6 cellular contexts compared by ENCODE assay signal in genomic region chr22:50269573-50270301, GRCh38. TPM values are rescaled to one million over a fixed set of nuclear protein-coding genes. Genes with fewer than 3 reads are reported as not detected.
A peak's percentile ranks its signal among the peaks of the same experiment; 100 is the strongest.
DNase-seq lines count a peak whose midpoint lies in the region; ATAC-seq lines count a peak whose summit lies in the region.

No MANE protein-coding gene starts in this region.

- H3K4me3 Mint-ChIP-seq in CD4-positive, CD25-positive, alpha-beta regulatory T cell: peak overlapping the region; percentile 52 to 86 (median 72)
- H3K4me3 Mint-ChIP-seq in naive thymus-derived CD4-positive, alpha-beta T cell: peak overlapping the region in 9 of 10 donors; percentile 17 to 82 (median 60)

- POLR2A ChIA-PET in naive thymus-derived CD4-positive, alpha-beta T cell (lab: Charles Lee): no interaction called here

- CTCF ChIA-PET in naive thymus-derived CD4-positive, alpha-beta T cell (lab: Charles Lee): interaction anchor here (0.6 to 1.1 kb wide), 2 partner anchors 14 to 403 kb away, joined by 3 read pairs; no protein-coding TSS in a partner anchor

- H3K4me1 ChIP-seq in CD4-positive, CD25-positive, alpha-beta regulatory T cell (ENCODE audit: control insufficient read depth, insufficient read depth, low read length, poor library complexity, severe bottlenecking): peaks cover 34% of the 10 kb centered on the region
- peaks cover 3 to 18% of the 10 kb centered on the region in 2 donors for H3K4me1 ChIP-seq in naive thymus-derived CD4-positive, alpha-beta T cell (ENCODE audit: control insufficient read depth in 2 of 2, insufficient read depth in 2 of 2, low read length in 2 of 2)

- no peaks in the 10 kb centered on the region for H3K27me3 ChIP-seq in CD4-positive, CD25-positive, alpha-beta regulatory T cell (ENCODE audit: control insufficient read depth, insufficient read depth, low read length)
- H3K27me3 ChIP-seq in MG63: no peaks in the 10 kb centered on the region
- H3K27me3 ChIP-seq in naive thymus-derived CD4-positive, alpha-beta T cell (ENCODE audit: control insufficient read depth in 2 of 2, insufficient read depth in 2 of 2, low read length in 2 of 2): no peaks in the 10 kb centered on the region

- DNase-seq in CD4-positive, CD25-positive, alpha-beta regulatory T cell: peak in 2 of 3 donors; percentile 25 to 45
- peak; percentile 79 for DNase-seq in MG63
- peak; percentile 31 for DNase-seq in amniotic epithelial cell (ENCODE audit: low read depth)
- DNase-seq in naive thymus-derived CD4-positive, alpha-beta T cell: peak in 5 of 9 donors; percentile 14 to 77 (median 26)
- DNase-seq in germinal center (ENCODE audit: low spot score): no peak

- H3K4me1 Mint-ChIP-seq in CD4-positive, CD25-positive, alpha-beta regulatory T cell: peaks cover 0 to 30% (median 4%) of the 10 kb centered on the region in 4 donors
- H3K4me1 Mint-ChIP-seq in naive thymus-derived CD4-positive, alpha-beta T cell: peaks cover 5 to 18% (median 13%) of the 10 kb centered on the region in 7 donors

- no peaks in the 10 kb centered on the region for H3K9me3 ChIP-seq in CD4-positive, CD25-positive, alpha-beta regulatory T cell (ENCODE audit: control insufficient read depth in 2 of 2, low read length in 2 of 2)
- no peaks in the 10 kb centered on the region for H3K9me3 ChIP-seq in MG63
- no peaks in the 10 kb centered on the region for H3K9me3 ChIP-seq in naive thymus-derived CD4-positive, alpha-beta T cell (ENCODE audit: control insufficient read depth in 2 of 3, low read length in 3 of 3)

- H3K36me3 ChIP-seq in CD4-positive, CD25-positive, alpha-beta regulatory T cell (ENCODE audit: control insufficient read depth, insufficient read depth, low read length): no peaks in the 10 kb centered on the region
- peaks cover 4% of the 10 kb centered on the region for H3K36me3 ChIP-seq in MG63
- H3K36me3 ChIP-seq in naive thymus-derived CD4-positive, alpha-beta T cell (ENCODE audit: control insufficient read depth in 2 of 3, insufficient read depth in 3 of 3, low read length in 3 of 3): no peaks in the 10 kb centered on the region

- ATAC-seq in CD4-positive, CD25-positive, alpha-beta regulatory T cell (ENCODE audit: low read depth in 2 of 2): peak; percentile 11 to 25
- ATAC-seq in naive thymus-derived CD4-positive, alpha-beta T cell: peak; percentile 33
- no peak for ATAC-seq in HG02973 (IDR thresholded peaks at IDR 0.05; ENCODE audit: unreplicated experiment)

- no peaks in the 10 kb centered on the region for H3K36me3 Mint-ChIP-seq in CD4-positive, CD25-positive, alpha-beta regulatory T cell
- peaks cover 0 to 5% (median 0%) of the 10 kb centered on the region in 5 donors for H3K36me3 Mint-ChIP-seq in naive thymus-derived CD4-positive, alpha-beta T cell

- H3K27ac ChIP-seq in CD4-positive, CD25-positive, alpha-beta regulatory T cell (ENCODE audit: insufficient read depth, low read length, poor library complexity, severe bottlenecking): no peak overlapping the region
- no peak overlapping the region for H3K27ac ChIP-seq in naive thymus-derived CD4-positive, alpha-beta T cell (ENCODE audit: low read depth, low read length)

- no peaks in the 10 kb centered on the region for H3K9me3 Mint-ChIP-seq in CD4-positive, CD25-positive, alpha-beta regulatory T cell
- H3K9me3 Mint-ChIP-seq in naive thymus-derived CD4-positive, alpha-beta T cell: no peaks in the 10 kb centered on the region

- peaks cover 20% of the 10 kb centered on the region for H3K27me3 Mint-ChIP-seq in CD4-positive, CD25-positive, alpha-beta regulatory T cell
- H3K27me3 Mint-ChIP-seq in naive thymus-derived CD4-positive, alpha-beta T cell: peaks cover 0 to 16% (median 0%) of the 10 kb centered on the region in 5 donors

- intact Hi-C loops in naive thymus-derived CD4-positive, alpha-beta T cell (cut with micrococcal nuclease): loop anchor here (1.0 to 10.0 kb wide), 13 partner anchors 17 to 352 kb away; partner anchors contain the start of genes NCAPH2 (in 2 of the 2), CHKB (in 1 of the 2), DENND6B (in 1 of the 2) and HDAC10 (in 1 of the 2)

- H3K27ac Mint-ChIP-seq in CD4-positive, CD25-positive, alpha-beta regulatory T cell: no peak overlapping the region
- H3K27ac Mint-ChIP-seq in naive thymus-derived CD4-positive, alpha-beta T cell: peak overlapping the region in 1 of 9 donors; percentile 55

- no peak overlapping the region for H3K4me3 ChIP-seq in CD4-positive, CD25-positive, alpha-beta regulatory T cell (ENCODE audit: low read depth, low read length)
- H3K4me3 ChIP-seq in MG63: peak overlapping the region; percentile 63
- H3K4me3 ChIP-seq in naive thymus-derived CD4-positive, alpha-beta T cell (ENCODE audit: low read length): no peak overlapping the region

RNA-seq across cellular contexts. Expression of gene MAPK11, which starts 0.4 kb away (rescaled TPM):
- 9.3 TPM for total RNA-seq in CD4-positive, CD25-positive, alpha-beta regulatory T cell
- under 1 TPM; 0.10 to 0.52 (median 0.21) TPM for polyA plus RNA-seq in CD4-positive, CD25-positive, alpha-beta regulatory T cell
- 15.0 and 27.8 TPM in 2 replicates for total RNA-seq in MG63 (2014; rRNA removed; shearing (Covaris generic); ENCODE audit: low replicate concordance)
- 10 to 100 TPM in 1 of 5 experiments, 1 to 10 TPM in 4; 1.3 to 22.9 (median 4.5) TPM for total RNA-seq in naive thymus-derived CD4-positive, alpha-beta T cell
- under 1 TPM; 0.13 to 0.19 TPM for polyA plus RNA-seq in naive thymus-derived CD4-positive, alpha-beta T cell

RNA-seq across cellular contexts. Expression of gene MAPK12, which starts 8.3 kb away (rescaled TPM):
- total RNA-seq in CD4-positive, CD25-positive, alpha-beta regulatory T cell: 2.0 TPM
- polyA plus RNA-seq in CD4-positive, CD25-positive, alpha-beta regulatory T cell: under 1 TPM in 2 of 4 donors, not detected in 2; 0.03 to 0.05 TPM
- 54.4 and 58.0 TPM in 2 replicates for total RNA-seq in MG63 (2014; rRNA removed; shearing (Covaris generic); ENCODE audit: low replicate concordance)
- 1 to 10 TPM; 1.7 to 6.2 (median 2.3) TPM for total RNA-seq in naive thymus-derived CD4-positive, alpha-beta T cell
- polyA plus RNA-seq in naive thymus-derived CD4-positive, alpha-beta T cell: under 1 TPM in 1 of 2 donors, not detected in 1; 0.07 TPM

RNA-seq across cellular contexts. Expression of gene HDAC10, which starts 18.7 kb away (rescaled TPM):
- total RNA-seq in CD4-positive, CD25-positive, alpha-beta regulatory T cell: 125 TPM
- polyA plus RNA-seq in CD4-positive, CD25-positive, alpha-beta regulatory T cell: 10 to 100 TPM in 1 of 4 donors, 1 to 10 TPM in 3; 6.0 to 12.5 (median 7.3) TPM
- total RNA-seq in MG63 (2014; rRNA removed; shearing (Covaris generic); ENCODE audit: low replicate concordance): 8.5 and 21.5 TPM in 2 replicates
- 100 to 1,000 TPM in 3 of 5 experiments, 10 to 100 TPM in 2; 95.9 to 139 (median 105) TPM for total RNA-seq in naive thymus-derived CD4-positive, alpha-beta T cell
- polyA plus RNA-seq in naive thymus-derived CD4-positive, alpha-beta T cell: 1 to 10 TPM; 7.1 to 9.8 TPM

RNA-seq across cellular contexts. Expression of gene TUBGCP6, which starts 24.9 kb away (rescaled TPM):
- 132 TPM for total RNA-seq in CD4-positive, CD25-positive, alpha-beta regulatory T cell
- 10 to 100 TPM; 14.0 to 16.3 (median 14.2) TPM for polyA plus RNA-seq in CD4-positive, CD25-positive, alpha-beta regulatory T cell
- total RNA-seq in MG63 (2014; rRNA removed; shearing (Covaris generic); ENCODE audit: low replicate concordance): 11.8 and 17.2 TPM in 2 replicates
- 100 to 1,000 TPM in 4 of 5 experiments, 10 to 100 TPM in 1; 67.8 to 146 (median 134) TPM for total RNA-seq in naive thymus-derived CD4-positive, alpha-beta T cell
- polyA plus RNA-seq in naive thymus-derived CD4-positive, alpha-beta T cell: 10 to 100 TPM; 15.2 to 28.4 TPM

RNA-seq across cellular contexts. Expression of gene PLXNB2, which starts 37.7 kb away (rescaled TPM):
- 3.7 TPM for total RNA-seq in CD4-positive, CD25-positive, alpha-beta regulatory T cell
- under 1 TPM in 3 of 4 donors, not detected in 1; 0.36 to 0.67 (median 0.42) TPM for polyA plus RNA-seq in CD4-positive, CD25-positive, alpha-beta regulatory T cell
- total RNA-seq in MG63 (2014; rRNA removed; shearing (Covaris generic); ENCODE audit: low replicate concordance): 65.6 and 80.7 TPM in 2 replicates
- 100 to 1,000 TPM in 1 of 5 experiments, 10 to 100 TPM in 2, 1 to 10 TPM in 2; 2.9 to 138 (median 12.6) TPM for total RNA-seq in naive thymus-derived CD4-positive, alpha-beta T cell
- under 1 TPM; 0.05 to 0.32 TPM for polyA plus RNA-seq in naive thymus-derived CD4-positive, alpha-beta T cell
